In the genomic region with DNA sequence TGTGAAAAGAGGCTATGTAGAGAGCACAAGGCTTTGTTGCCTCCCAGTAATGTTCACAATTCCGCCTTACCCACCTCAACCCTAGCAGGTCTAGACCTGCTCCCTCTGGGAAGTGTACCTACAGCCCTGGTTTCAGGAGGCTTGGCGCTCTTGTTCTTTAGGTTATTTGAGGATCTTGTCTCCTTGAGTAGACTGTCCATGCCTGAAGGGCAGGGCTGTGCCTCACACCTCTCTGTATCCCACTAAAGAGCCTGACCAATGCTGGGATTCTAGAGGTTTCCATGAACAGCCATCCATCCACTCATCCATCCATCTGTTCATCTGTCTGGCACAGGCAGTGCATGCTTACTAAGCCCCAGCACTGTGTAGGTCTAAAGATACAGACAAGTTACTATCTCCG, we compare ENCODE assay signal across 11 cellular contexts. TPM values are rescaled to one million over a fixed set of nuclear protein-coding genes. Genes with fewer than 3 reads are reported as not detected.
DNase-seq lines count a peak whose midpoint lies in the region; ATAC-seq and TF ChIP-seq lines count a peak whose summit lies in the region.
"Had no signal": no experiment of that assay in that cellular context is flagged by ENCODE, and none has a peak within 500 bp of the region (broad histone marks: within the 10 kb centered on the region; RNA-seq: fewer than 3 reads in every experiment).

No MANE protein-coding gene starts in this region.

- H3K27me3 ChIP-seq in heart right ventricle (no peaks in the 10 kb centered on the region), osteoblast (ENCODE audit: insufficient read depth, low read length) (no peaks in the 10 kb centered on the region), vagina (no peaks in the 10 kb centered on the region)

- WGBS in heart right ventricle, 2 donors = 91 to 98% methylated on average over 3 of the region's 3 CpGs

- no peak for TF ChIP-seq POLR2A in vagina (IDR thresholded peaks at IDR 0.05)

- peak overlapping the region in 5 of 10 donors; percentile 58 to 80 (median 67) for H3K27ac ChIP-seq in heart right ventricle
- peak overlapping the region; percentile 86 for H3K27ac ChIP-seq in epithelial cell of prostate
- H3K27ac ChIP-seq in osteoblast (ENCODE audit: low read depth, low read length) = peak overlapping the region; percentile 98
- peak overlapping the region; percentile 89 for H3K27ac ChIP-seq in vagina

- ATAC-seq in heart right ventricle (no peak), Right ventricle myocardium inferior (no peak)

- H3K9me3 ChIP-seq in heart right ventricle (no peaks in the 10 kb centered on the region), osteoblast (ENCODE audit: low read depth, low read length) (no peaks in the 10 kb centered on the region), vagina (no peaks in the 10 kb centered on the region)

- no peak for DNase-seq in heart right ventricle
- no peak for DNase-seq in Right ventricle myocardium inferior (ENCODE audit: missing footprints)
- peak; percentile 41 for DNase-seq in epithelial cell of prostate (ENCODE audit: low read depth, low spot score)
- DNase-seq in osteoblast (ENCODE audit: insufficient read length, low spot score, missing footprints) = no peak
- DNase-seq in vagina (ENCODE audit: extremely low spot score in 2 of 2) = peak; percentile 86 to 88
- no peak for DNase-seq in T-helper 9 cell
- no peak for DNase-seq in NAMALWA (ENCODE audit: low spot score)
- DNase-seq in NCI-H510A treated with DMSO at 0.1 percent for 48 hours (lab: John Stamatoyannopoulos, UW) = no peak
- DNase-seq: activated CD4-positive, alpha-beta T cell treated with anti-CD3 and anti-CD28 coated beads for 1 hour; NCI-H2171 treated with DMSO at 0.1 percent for 48 hours had no signal

- no peak overlapping the region for H2AFZ ChIP-seq in osteoblast (ENCODE audit: low read length)

- TF ChIP-seq CTCF in heart right ventricle (IDR thresholded peaks at IDR 0.05) (no peak), osteoblast (IDR thresholded peaks at IDR 0.05; ENCODE audit: extremely low read depth, low read depth, low read length) (no peak), vagina (IDR thresholded peaks at IDR 0.05) (no peak)

- H4K20me1 ChIP-seq in osteoblast (ENCODE audit: insufficient read depth, low read length) = peaks cover 15% of the 10 kb centered on the region

- peak overlapping the region; percentile 90 for H3K4me2 ChIP-seq in osteoblast (ENCODE audit: insufficient read depth, low read length)

- H3K4me1 ChIP-seq in heart right ventricle (peaks cover 0 to 65% (median 22%) of the 10 kb centered on the region in 9 donors), osteoblast (ENCODE audit: insufficient read depth, low read length) (peaks cover 43% of the 10 kb centered on the region), vagina (peaks cover 69% of the 10 kb centered on the region)

- H3K4me3 ChIP-seq in heart right ventricle (peak overlapping the region in 7 of 10 donors; percentile 32 to 59 (median 48)), osteoblast (ENCODE audit: insufficient read depth, low read length) (peak overlapping the region; percentile 74), vagina (peak overlapping the region; percentile 44 to 46)

- intact Hi-C loops in heart right ventricle (cut with DNase I) (no loop called here), Right ventricle myocardium inferior (cut with DNase I) (no loop called here), vagina (cut with DNase I) (no loop called here)

- H3K36me3 ChIP-seq in heart right ventricle (no peaks in the 10 kb centered on the region), osteoblast (ENCODE audit: insufficient read depth, low read length) (no peaks in the 10 kb centered on the region), vagina (no peaks in the 10 kb centered on the region)

- peaks cover 20% of the 10 kb centered on the region for H3K79me2 ChIP-seq in osteoblast (ENCODE audit: insufficient read depth, low read length)

RNA-seq across cellular contexts. Expression of a gene that starts 1.0 kb away (rescaled TPM):
- total RNA-seq in heart right ventricle = 1 to 10 TPM in 8 of 10 donors, under 1 TPM in 2; 0.49 to 4.0 (median 1.4) TPM
- 1 to 10 TPM in 1 of 2 donors, under 1 TPM in 1; 0.74 to 1.1 TPM for polyA plus RNA-seq in heart right ventricle
- 1.6 TPM for total RNA-seq in Right ventricle myocardium inferior
- 7.6 and 7.7 TPM in 2 replicates for total RNA-seq in osteoblast
- total RNA-seq in vagina = 6.1 TPM

RNA-seq across cellular contexts. Expression of a gene that starts 21.5 kb away (rescaled TPM):
- total RNA-seq in heart right ventricle (not detected), Right ventricle myocardium inferior (not detected), osteoblast (not detected in 2 replicates), vagina (not detected)
- polyA plus RNA-seq in heart right ventricle = under 1 TPM in 1 of 2 donors, not detected in 1; 0.01 TPM
- total RNA-seq: mononuclear cell had no signal

RNA-seq across cellular contexts. Expression of a gene that starts 50.8 kb away (rescaled TPM):
- total RNA-seq in heart right ventricle (1 to 10 TPM in 1 of 10 donors, not detected in 9; 1.2 TPM), Right ventricle myocardium inferior (0.81 TPM), osteoblast (not detected in 2 replicates), vagina (1.7 TPM)
- under 1 TPM in 1 of 2 donors, not detected in 1; 0.22 TPM for polyA plus RNA-seq in heart right ventricle
- total RNA-seq: mononuclear cell had no signal

RNA-seq across cellular contexts. Expression of a gene that starts 58.9 kb away (rescaled TPM):
- total RNA-seq in heart right ventricle (10 to 100 TPM in 8 of 10 donors, 1 to 10 TPM in 2; 8.4 to 41.1 (median 14.4) TPM), Right ventricle myocardium inferior (25.4 TPM), osteoblast (not detected in 2 replicates), vagina (0.74 TPM)
- polyA plus RNA-seq in heart right ventricle = 10 to 100 TPM in 1 of 2 donors, 1 to 10 TPM in 1; 3.3 to 10.7 TPM
- total RNA-seq: mononuclear cell had no signal

Comparison
In these comparisons a context has a peak if more than half of its experiments do, and no peak if none do; other contexts are left out.
1. DNase-seq: peak in epithelial cell of prostate (single experiment) and vagina (2 of 2); none in heart right ventricle (0 of 2), Right ventricle myocardium inferior (single experiment), osteoblast (single experiment), T-helper 9 cell (single experiment), NAMALWA (single experiment) and NCI-H510A treated with DMSO at 0.1 percent for 48 hours (single experiment).
2. Peak in every context shown above with its lines, with median percentiles within 50 percentile points of each other: H3K4me3 ChIP-seq.